Comparison of ENCODE assay signal across 17 cellular contexts in genomic region chr7:111954474-111955311, GRCh38.
DNase-seq lines count a peak whose midpoint lies in the region; ATAC-seq and TF ChIP-seq lines count a peak whose summit lies in the region.
"Had no signal": no experiment of that assay in that cellular context is flagged by ENCODE, and none has a peak within 500 bp of the region (broad histone marks: within the 10 kb centered on the region; RNA-seq: fewer than 3 reads in every experiment).

No MANE protein-coding gene starts in this region.

- H3K36me3 Mint-ChIP-seq in GM23338 (ENCODE audit: low read depth) (no peaks in the 10 kb centered on the region; the same call in 2 of the 3 replicates), progenitor cell of endocrine pancreas (ENCODE audit: insufficient read depth) (peaks cover 1% of the 10 kb centered on the region)
- H3K36me3 Mint-ChIP-seq: activated naive CD4-positive, alpha-beta T cell treated with anti-CD3 and anti-CD28 coated beads, Interleukin-2, amount 50 U/mL, for 72 hours; naive thymus-derived CD4-positive, alpha-beta T cell had no signal

- in situ Hi-C loops in mammary epithelial cell (cut with MboI; ENCODE audit: low sequenced_read_pairs in 2 of 2): loop anchor here (10.0 to 25.0 kb wide), 3 partner anchors 258 to 458 kb away; partner anchors contain the start of genes DOCK4 (in 1 of the 2) and ZNF277 (in 1 of the 2)

- H4K20me1 ChIP-seq in GM23338 (replicated peaks; ENCODE audit: insufficient read depth) (no peaks in the 10 kb centered on the region), mammary epithelial cell (ENCODE audit: insufficient read depth, low read length) (no peaks in the 10 kb centered on the region)

- H3K4me1 ChIP-seq in GM23338 (ENCODE audit: insufficient read depth): peaks cover 14% of the 10 kb centered on the region
- peaks cover 22% of the 10 kb centered on the region for H3K4me1 ChIP-seq in mammary epithelial cell (ENCODE audit: insufficient read depth, low read length)

- H3F3A ChIP-seq in GM23338 (replicated peaks; ENCODE audit: low read depth): no peaks in the 10 kb centered on the region

- H3K9me3 ChIP-seq in mammary epithelial cell (replicated peaks; ENCODE audit: insufficient read depth, low read length): no peaks in the 10 kb centered on the region
- H3K9me3 ChIP-seq: tibial nerve had no signal

- whole genome bisulfite sequencing in mammary epithelial cell (ENCODE audit: low coverage, missing lambda C conversion rate): 97% methylated on average over 14 of the region's 15 CpGs

- ATAC-seq in GM23338 (peak; percentile 34), HG02852 (IDR thresholded peaks at IDR 0.05; ENCODE audit: unreplicated experiment) (no peak)
- ATAC-seq: activated naive CD4-positive, alpha-beta T cell treated with anti-CD3 and anti-CD28 coated beads, Interleukin-2, amount 50 U/mL, for 72 hours; naive thymus-derived CD4-positive, alpha-beta T cell had no signal

- H3K27ac Mint-ChIP-seq in GM23338 (peak overlapping the region; percentile 19; the same call in 1 of the 2 replicates), progenitor cell of endocrine pancreas (peak overlapping the region; percentile 33)
- H3K27ac Mint-ChIP-seq: activated naive CD4-positive, alpha-beta T cell treated with anti-CD3 and anti-CD28 coated beads, Interleukin-2, amount 50 U/mL, for 72 hours; naive thymus-derived CD4-positive, alpha-beta T cell had no signal

- H3K4me2 ChIP-seq in GM23338: no peak overlapping the region
- no peak overlapping the region for H3K4me2 ChIP-seq in mammary epithelial cell (ENCODE audit: insufficient read depth, low read depth, low read length)

- H3K79me2 ChIP-seq in GM23338 (replicated peaks; ENCODE audit: insufficient read depth) (no peaks in the 10 kb centered on the region), mammary epithelial cell (ENCODE audit: insufficient read depth, low read length) (no peaks in the 10 kb centered on the region)

- no peak overlapping the region for H3K9ac ChIP-seq in mammary epithelial cell (ENCODE audit: insufficient read depth, low read length)

- H3K4me3 ChIP-seq in GM23338 (no peak overlapping the region), mammary epithelial cell (replicated peaks in 1 of 3; ENCODE audit: insufficient read depth in 1 of 3, low read depth in 2 of 3, low read length in 3 of 3) (no peak overlapping the region)
- H3K4me3 ChIP-seq: tibial nerve had no signal

- intact Hi-C loops in mammary epithelial cell (cut with micrococcal nuclease): loop anchor here (10.0 kb wide), 1 partner anchor 400 kb away; no protein-coding TSS in a partner anchor

- H2AFZ ChIP-seq in GM23338 (no peak overlapping the region), mammary epithelial cell (ENCODE audit: low read depth, low read length) (peak overlapping the region; percentile 13)

- H3K4me1 Mint-ChIP-seq in GM23338: peaks cover 51% of the 10 kb centered on the region
- peaks cover 20% of the 10 kb centered on the region for H3K4me1 Mint-ChIP-seq in progenitor cell of endocrine pancreas (ENCODE audit: low read depth)

- no peak overlapping the region for H3K27ac ChIP-seq in GM23338 (ENCODE audit: low read depth)
- H3K27ac ChIP-seq in mammary epithelial cell (ENCODE audit: insufficient read depth, low read depth, low read length): no peak overlapping the region
- peak overlapping the region; percentile 73 for H3K27ac ChIP-seq in layer of hippocampus (ENCODE audit: low read depth, low read length)
- H3K27ac ChIP-seq: brain microvascular endothelial cell had no signal

- CTCF ChIA-PET in mammary epithelial cell (lab: Charles Lee; ENCODE audit: low non-redundant PET): interaction anchor here (0.7 kb wide), 1 partner anchor 249 kb away, joined by 5 read pairs; no protein-coding TSS in a partner anchor

- DNase-seq in GM23338 (ENCODE audit: low spot score): no peak
- DNase-seq in mammary epithelial cell: no peak
- no peak for DNase-seq in progenitor cell of endocrine pancreas (ENCODE audit: low spot score, unreplicated experiment)
- DNase-seq in inferior parietal cortex (ENCODE audit: extremely low spot score): no peak
- DNase-seq in NOMO-1 treated with DMSO at 0.1 percent for 48 hours (lab: John Stamatoyannopoulos, UW; ENCODE audit: unreplicated experiment): no peak
- DNase-seq in activated CD4-positive, CD25-positive, alpha-beta regulatory T cell (lab: John Stamatoyannopoulos, UW): no peak
- DNase-seq: activated CD4-positive, alpha-beta T cell treated with anti-CD3 and anti-CD28 coated beads for 4 hours; brain microvascular endothelial cell; effector CD8-positive, alpha-beta T cell; naive thymus-derived CD4-positive, alpha-beta T cell; NCI-H2081 treated with DMSO at 0.1 percent for 48 hours; SHP77; stimulated activated CD4-positive, alpha-beta T cell treated with anti-CD3 and anti-CD28 coated beads, Interleukin-2, amount 100 ng/mL, for 24 hours had no signal

- dilution Hi-C loops in mammary epithelial cell (cut with HindIII; ENCODE audit: low sequenced_read_pairs): no loop called here

- BruUV-seq in mammary epithelial cell (replicated peaks; lab: Mats Ljungman, UMichigan): no TSS peak

- H3K27me3 ChIP-seq in GM23338 (ENCODE audit: insufficient read depth) (no peaks in the 10 kb centered on the region), mammary epithelial cell (ENCODE audit: insufficient read depth, low read length) (no peaks in the 10 kb centered on the region), layer of hippocampus (ENCODE audit: control insufficient read depth, insufficient read depth, low read length) (no peaks in the 10 kb centered on the region)
- H3K27me3 ChIP-seq: brain microvascular endothelial cell, tibial nerve had no signal

- H3K4me3 Mint-ChIP-seq in GM23338 (no peak overlapping the region), progenitor cell of endocrine pancreas (ENCODE audit: low read depth) (no peak overlapping the region)
- H3K4me3 Mint-ChIP-seq: naive thymus-derived CD4-positive, alpha-beta T cell had no signal

- no peak for TF ChIP-seq CTCF in GM23338 (conservative IDR thresholded peaks at IDR 0.05; ENCODE audit: low read depth in 2 of 2)
- TF ChIP-seq CTCF in mammary epithelial cell (conservative IDR thresholded peaks at IDR 0.05 in 1 of 2, IDR thresholded peaks at IDR 0.05 in 1 of 2; ENCODE audit: extremely low read depth in 1 of 2, insufficient read depth in 1 of 2, low read depth in 1 of 2, low read length in 2 of 2): no peak
- TF ChIP-seq CTCF in progenitor cell of endocrine pancreas (IDR thresholded peaks at IDR 0.05; ENCODE audit: unreplicated experiment): no peak

- H3K9me2 ChIP-seq in GM23338 (ENCODE audit: insufficient read depth): no peaks in the 10 kb centered on the region

- H3K9me3 Mint-ChIP-seq in GM23338: no peaks in the 10 kb centered on the region; the same call in 2 of the 3 replicates
- no peaks in the 10 kb centered on the region for H3K9me3 Mint-ChIP-seq in progenitor cell of endocrine pancreas (ENCODE audit: low read depth)
- H3K9me3 Mint-ChIP-seq: activated naive CD4-positive, alpha-beta T cell treated with anti-CD3 and anti-CD28 coated beads, Interleukin-2, amount 50 U/mL, for 72 hours; naive thymus-derived CD4-positive, alpha-beta T cell had no signal

- H3K27me3 Mint-ChIP-seq in GM23338 (ENCODE audit: insufficient read depth, low read depth, poor library complexity) (no peaks in the 10 kb centered on the region), progenitor cell of endocrine pancreas (no peaks in the 10 kb centered on the region)

- no peaks in the 10 kb centered on the region for H3K36me3 ChIP-seq in GM23338 (ENCODE audit: insufficient read depth)
- H3K36me3 ChIP-seq in mammary epithelial cell (ENCODE audit: insufficient read depth, low read length): no peaks in the 10 kb centered on the region
- H3K36me3 ChIP-seq: brain microvascular endothelial cell, tibial nerve had no signal

TF ChIP-seq in GM23338, 12 proteins besides CTCF, POLR2A, EP300 and RAD21 (continues in another document):
- no peak for TF ChIP-seq ZNF331 (CRISPR knock-in tag; IDR thresholded peaks at IDR 0.05; ENCODE audit: low read depth)
- no peak for TF ChIP-seq ZNF114 (CRISPR knock-in tag; IDR thresholded peaks at IDR 0.05)
- TF ChIP-seq ETS1 (IDR thresholded peaks at IDR 0.05): no peak
- no peak for TF ChIP-seq EZH2phosphoT487 (IDR thresholded peaks at IDR 0.05; ENCODE audit: unreplicated experiment)
- no peak for TF ChIP-seq JUNB (IDR thresholded peaks at IDR 0.05; ENCODE audit: unreplicated experiment)
